20 cellular contexts compared by ENCODE assay signal in genomic region chr12:46240436-46240835, GRCh38.
"Had no signal": no experiment of that assay in that cellular context is flagged by ENCODE, and none has a peak within 500 bp of the region (broad histone marks: within the 10 kb centered on the region; RNA-seq: fewer than 3 reads in every experiment).

No MANE protein-coding gene starts in this region.

- H3K27me3 Mint-ChIP-seq: activated naive CD8-positive, alpha-beta T cell treated with anti-CD3 and anti-CD28 coated beads, Interleukin-2, amount 10 ng/mL, durations not matched to agents 7 days and 5 days; T-cell had no signal

- H3K27ac ChIP-seq: cardiac muscle cell, left lung, spleen, thyroid gland, WERI-Rb-1 had no signal

- ATAC-seq: left lung; natural killer cell; stimulated activated naive CD8-positive, alpha-beta T cell treated with anti-CD3 and anti-CD28 coated beads, Interleukin-15, Interleukin-2, amounts not matched to agents 100 U/mL and 50 U/mL, for 24 hours; T-cell had no signal

- H3K9me3 ChIP-seq: left lung, spleen, thyroid gland had no signal

- H3K4me3 Mint-ChIP-seq: activated naive CD8-positive, alpha-beta T cell treated with anti-CD3 and anti-CD28 coated beads, Interleukin-2, amount 10 ng/mL, durations not matched to agents 7 days and 5 days; natural killer cell had no signal

- H3K9me3 Mint-ChIP-seq: natural killer cell had no signal

- H3K27me3 ChIP-seq: cardiac muscle cell, left lung, spleen, thyroid gland had no signal

- H3K4me3 ChIP-seq: cardiac muscle cell, left lung, spleen, thyroid gland had no signal

- H3K36me3 ChIP-seq: thyroid gland had no signal

- DNase-seq: activated CD4-positive, alpha-beta T cell treated with anti-CD3 and anti-CD28 coated beads for 1 hour; activated CD4-positive, alpha-beta T cell treated with anti-CD3 and anti-CD28 coated beads, Interleukin-2, amount 50 U/mL, for 4 hours; activated effector memory CD4-positive, alpha-beta T cell treated with anti-CD3 and anti-CD28 coated beads, Interleukin-2, amount 50 U/mL, for 16 hours; activated naive CD8-positive, alpha-beta T cell treated with anti-CD3 and anti-CD28 coated beads, Interleukin-2, amount 10 ng/mL, durations not matched to agents 7 days and 5 days; dermis blood vessel endothelial cell; effector CD8-positive, alpha-beta T cell; foreskin melanocyte; glutamatergic neuron; hippocampal formation; kidney glomerular epithelial cell; left lung; natural killer cell; retina; spleen; stimulated activated CD4-positive, alpha-beta T cell treated with anti-CD3 and anti-CD28 coated beads, Interleukin-4, amount 100 ng/mL, for 1 hour; stimulated activated naive CD8-positive, alpha-beta T cell treated with anti-CD3 and anti-CD28 coated beads, Interleukin-15, Interleukin-2, amounts not matched to agents 100 U/mL and 50 U/mL, for 24 hours; T-cell; thyroid gland; WERI-Rb-1 had no signal

- H3K4me1 ChIP-seq: thyroid gland had no signal

- H3K27ac Mint-ChIP-seq: activated naive CD8-positive, alpha-beta T cell treated with anti-CD3 and anti-CD28 coated beads, Interleukin-2, amount 10 ng/mL, durations not matched to agents 7 days and 5 days had no signal

- H3K36me3 Mint-ChIP-seq: natural killer cell had no signal
